ENCODE assay signal across 4 cellular contexts in genomic region chr6:119665432-119665831, GRCh38.
DNase-seq lines count a peak whose midpoint lies in the region; ATAC-seq, FAIRE-seq and TF ChIP-seq lines count a peak whose summit lies in the region.
"Not testable (repeated sequence)": the region's sequence is repeated elsewhere in the genome, so short reads cannot be mapped to it uniquely, and the experiment has no call there.

No MANE protein-coding gene starts in this region.

- H2AFZ ChIP-seq in K562 (ENCODE audit: low read depth, low read length); mesenchymal stem cell (ENCODE audit: low read depth, low read length): not testable (repeated sequence)

- not testable (repeated sequence) for ATAC-seq in K562, Right ventricle myocardium inferior

- in situ Hi-C loops in K562 (cut with MboI), result not testable (repeated sequence)

- not testable (repeated sequence) for H4K20me1 ChIP-seq in K562 (replicated peaks; ENCODE audit: control insufficient read depth, insufficient read depth, low read length)

- not testable (repeated sequence) for H2BK120ac ChIP-seq in mesenchymal stem cell (ENCODE audit: low read depth, low read length)

- TF ChIP-seq CTCF in K562 (IDR thresholded peaks at IDR 0.05 in 2 of 3, conservative IDR thresholded peaks at IDR 0.05 in 1 of 3; ENCODE audit: insufficient read depth in 2 of 3, low read depth in 1 of 3, low read length in 3 of 3); kidney (IDR thresholded peaks at IDR 0.05; ENCODE audit: borderline replicate concordance, extremely low read depth, insufficient read depth): not testable (repeated sequence)

- H3K9ac ChIP-seq in K562 (ENCODE audit: insufficient read depth in 1 of 2, low read depth in 2 of 2, low read length in 2 of 2); kidney (ENCODE audit: low read length in 2 of 2); mesenchymal stem cell (ENCODE audit: low read length): not testable (repeated sequence)

- 84% methylated on average over 9 of the region's 10 CpGs for WGBS in K562 (ENCODE audit: insufficient coverage, low coverage, missing lambda C conversion rate)
- WGBS in mesenchymal stem cell, result 96% methylated on average over 10 of the region's 10 CpGs

- not testable (repeated sequence) for H2BK15ac ChIP-seq in mesenchymal stem cell (ENCODE audit: low read depth, poor library complexity, severe bottlenecking)

- not testable (repeated sequence) for FAIRE-seq in K562 (lab: Jason Lieb, UNC); kidney (lab: Jason Lieb, UNC)

- not testable (repeated sequence) for H3K27me3 ChIP-seq in K562 (ENCODE audit: control insufficient read depth in 2 of 2, insufficient read depth in 2 of 2, low read length in 2 of 2); mesenchymal stem cell (ENCODE audit: control insufficient read depth in 1 of 2, insufficient read depth in 1 of 2, low read length in 2 of 2)

- BruUV-seq in K562 (replicated peaks; lab: Mats Ljungman, UMichigan), result not testable (repeated sequence)

- not testable (repeated sequence) for H3K36me3 ChIP-seq in K562 (ENCODE audit: control insufficient read depth, insufficient read depth, low read length); kidney (ENCODE audit: control insufficient read depth in 1 of 2, insufficient read depth in 2 of 2, low read length in 2 of 2); mesenchymal stem cell (ENCODE audit: control insufficient read depth in 1 of 2, insufficient read depth in 2 of 2, low read depth in 1 of 2, low read length in 2 of 2)

- intact Hi-C loops in K562 (cut with micrococcal nuclease); Right ventricle myocardium inferior (cut with DNase I); kidney (cut with DNase I): not testable (repeated sequence)

- H3K79me1 ChIP-seq in mesenchymal stem cell (replicated peaks; ENCODE audit: low read length, poor library complexity, severe bottlenecking), result not testable (repeated sequence)

- not testable (repeated sequence) for H2BK12ac ChIP-seq in mesenchymal stem cell (ENCODE audit: low read length in 2 of 2)

- not testable (repeated sequence) for H3K4me3 ChIP-seq in K562; kidney (ENCODE audit: low read length in 2 of 2); mesenchymal stem cell (ENCODE audit: insufficient read depth in 1 of 2, low read depth in 1 of 2, low read length in 2 of 2)

- not testable (repeated sequence) for DNase-seq in K562 (ENCODE audit: extremely low read depth in 1 of 4, low spot score in 3 of 4); mesenchymal stem cell
- peak; percentile 59 for DNase-seq in Right ventricle myocardium inferior (ENCODE audit: missing footprints)
- DNase-seq in kidney, result peak; percentile 59

- H3K18ac ChIP-seq in mesenchymal stem cell (ENCODE audit: low read depth in 1 of 2, low read length in 2 of 2), result not testable (repeated sequence)

- CTCF ChIA-PET in K562 (lab: Yijun Ruan, JAX; ENCODE audit: low intra/inter-chr PET ratio), result not testable (repeated sequence)

- POLR2A ChIA-PET in K562 (lab: Yijun Ruan, JAX), result not testable (repeated sequence)

- not testable (repeated sequence) for TF ChIP-seq EP300 in K562 (IDR thresholded peaks at IDR 0.05; ENCODE audit: low read length)

- not testable (repeated sequence) for H3K27ac ChIP-seq in K562 (ENCODE audit: extremely low read depth, low read depth, low read length); kidney (ENCODE audit: low read depth in 2 of 2, low read length in 2 of 2); mesenchymal stem cell (ENCODE audit: low read length, poor library complexity, severe bottlenecking)

- H2AK5ac ChIP-seq in mesenchymal stem cell (ENCODE audit: low read length, severe bottlenecking), result not testable (repeated sequence)

- not testable (repeated sequence) for H3K9me3 ChIP-seq in K562 (replicated peaks; ENCODE audit: control insufficient read depth, insufficient read depth, low read depth, low read length); kidney (ENCODE audit: control insufficient read depth in 1 of 2, low read length in 2 of 2); mesenchymal stem cell (ENCODE audit: control insufficient read depth, low read length)

- H3K79me2 ChIP-seq in K562 (ENCODE audit: control insufficient read depth, insufficient read depth, low read length), result not testable (repeated sequence)

- H3K4me1 ChIP-seq in K562 (replicated peaks in 1 of 2; ENCODE audit: control insufficient read depth in 2 of 2, insufficient read depth in 2 of 2, low read length in 2 of 2); kidney (ENCODE audit: control insufficient read depth in 1 of 2, insufficient read depth in 1 of 2, low read depth in 1 of 2, low read length in 2 of 2); mesenchymal stem cell (ENCODE audit: control insufficient read depth, insufficient read depth, low read depth, low read length): not testable (repeated sequence)

- H4K91ac ChIP-seq in mesenchymal stem cell (ENCODE audit: low read length), result peak overlapping the region; percentile 39

- TF ChIP-seq RAD21 in K562 (CRISPR knock-in tag; conservative IDR thresholded peaks at IDR 0.05 in 1 of 2, IDR thresholded peaks at IDR 0.05 in 1 of 2), result not testable (repeated sequence)

- not testable (repeated sequence) for H2BK5ac ChIP-seq in mesenchymal stem cell (ENCODE audit: low read depth, low read length, poor library complexity, severe bottlenecking)

- not testable (repeated sequence) for H3K23ac ChIP-seq in mesenchymal stem cell (ENCODE audit: low read length in 2 of 2)

- not testable (repeated sequence) for H3K14ac ChIP-seq in mesenchymal stem cell (ENCODE audit: low read length in 2 of 2)

- H3K4me2 ChIP-seq in K562 (ENCODE audit: insufficient read depth, low read length); mesenchymal stem cell (ENCODE audit: low read length, poor library complexity, severe bottlenecking): not testable (repeated sequence)

- not testable (repeated sequence) for H3K9me1 ChIP-seq in K562 (ENCODE audit: control insufficient read depth, insufficient read depth, low read length)

- not testable (repeated sequence) for TF ChIP-seq POLR2A in K562 (conservative IDR thresholded peaks at IDR 0.05)

- H3K4ac ChIP-seq in mesenchymal stem cell (ENCODE audit: low read depth in 1 of 2, low read length in 2 of 2), result not testable (repeated sequence)

- not testable (repeated sequence) for H4K8ac ChIP-seq in mesenchymal stem cell (ENCODE audit: low read length)

TF ChIP-seq in K562, 482 proteins besides CTCF, POLR2A, EP300 and RAD21:
- TF ChIP-seq CBX5 (IDR thresholded peaks at IDR 0.05; ENCODE audit: borderline replicate concordance, low read depth), result 0 out of 2 replicates have a peak, but pooled peaks have one; percentile 14
TF ChIP-seq in K562: peak in this region for 1; not testable (repeated sequence) for 481.
